14 cellular contexts compared by ENCODE assay signal in genomic region chr17:2937331-2938003, GRCh38.
DNase-seq lines count a peak whose midpoint lies in the region; TF ChIP-seq lines count a peak whose summit lies in the region.
"Had no signal": no experiment of that assay in that cellular context is flagged by ENCODE, and none has a peak within 500 bp of the region (broad histone marks: within the 10 kb centered on the region; RNA-seq: fewer than 3 reads in every experiment).

No MANE protein-coding gene starts in this region.

- peak; percentile 27; the same call in 1 of the 2 replicates for TF ChIP-seq CTCF in WERI-Rb-1 (IDR thresholded peaks at IDR 0.05; ENCODE audit: low read depth, low read length)
- peak; percentile 19 for TF ChIP-seq CTCF in foreskin fibroblast (IDR thresholded peaks at IDR 0.05; ENCODE audit: low read depth, low read length)
- no peak for TF ChIP-seq CTCF in tibial artery (IDR thresholded peaks at IDR 0.05)
- TF ChIP-seq CTCF in lower leg skin (IDR thresholded peaks at IDR 0.05) = no peak

- H3K27ac ChIP-seq in WERI-Rb-1 (no peak overlapping the region), tibial artery (no peak overlapping the region)
- H3K27ac ChIP-seq: C4-2B, gastroesophageal sphincter, ovary had no signal

- WGBS in lower leg skin, 2 donors = 40 to 49% methylated on average over 10 of the region's 10 CpGs

- no peaks in the 10 kb centered on the region; the same call in 1 of the 2 replicates for H3K36me3 ChIP-seq in WERI-Rb-1
- H3K36me3 ChIP-seq in tibial artery = no peaks in the 10 kb centered on the region
- H3K36me3 ChIP-seq: ovary had no signal

- peaks cover 0 to 11% (median 5%) of the 10 kb centered on the region in 4 donors for H3K4me1 ChIP-seq in tibial artery

- H3K4me3 ChIP-seq in WERI-Rb-1 (ENCODE audit: low read depth, low read length) = no peak overlapping the region
- no peak overlapping the region for H3K4me3 ChIP-seq in foreskin fibroblast (ENCODE audit: low read depth in 1 of 2, low read length in 2 of 2)
- no peak overlapping the region for H3K4me3 ChIP-seq in tibial artery
- H3K4me3 ChIP-seq in lower leg skin (ENCODE audit: low read depth, poor library complexity, severe bottlenecking) = no peak overlapping the region
- H3K4me3 ChIP-seq: gastroesophageal sphincter, ovary had no signal

- no peak for TF ChIP-seq POLR2A in lower leg skin (IDR thresholded peaks at IDR 0.05)

- no peaks in the 10 kb centered on the region for H3K9me3 ChIP-seq in WERI-Rb-1 (ENCODE audit: severe bottlenecking)
- H3K9me3 ChIP-seq in tibial artery = no peaks in the 10 kb centered on the region
- H3K9me3 ChIP-seq: gastroesophageal sphincter, ovary had no signal

- DNase-seq in AG20443 (ENCODE audit: low spot score) (peak; percentile 43), HT-29 (ENCODE audit: low spot score) (peak; percentile 9), WERI-Rb-1 (no peak), foreskin fibroblast (peak; percentile 20 to 75), NCI-H2171 treated with DMSO at 0.1 percent for 48 hours (lab: John Stamatoyannopoulos, UW) (no peak), ureter (ENCODE audit: low spot score) (no peak), tibial artery (no peak), lower leg skin (ENCODE audit: low spot score in 2 of 2) (no peak)
- DNase-seq: activated CD8-positive, alpha-beta memory T cell treated with anti-CD3 and anti-CD28 coated beads for 24 hours; aorta; NCI-H146; ovary had no signal

- intact Hi-C loops in tibial artery (cut with DNase I; ENCODE audit: low total_unique reads) = no loop called here
- intact Hi-C loops in lower leg skin (cut with DNase I; ENCODE audit: low total_unique reads) = no loop called here

- H3K27me3 ChIP-seq in WERI-Rb-1 (ENCODE audit: insufficient read depth, low read depth, severe bottlenecking) (no peaks in the 10 kb centered on the region), tibial artery (no peaks in the 10 kb centered on the region)
- H3K27me3 ChIP-seq: gastroesophageal sphincter, ovary had no signal

Comparison
In these comparisons a context has a peak if more than half of its experiments do, and no peak if none do; other contexts are left out.
1. DNase-seq: peak in AG20443 (single experiment), HT-29 (single experiment) and foreskin fibroblast (2 of 2); none in WERI-Rb-1 (single experiment), NCI-H2171 treated with DMSO at 0.1 percent for 48 hours (single experiment), ureter (single experiment), tibial artery (0 of 2) and lower leg skin (0 of 2).
2. CTCF ChIP-seq: peak in WERI-Rb-1 (single experiment) and foreskin fibroblast (single experiment); none in tibial artery (0 of 2) and lower leg skin (0 of 3).